ENCODE assay signal across 9 cellular contexts in the genomic region with DNA sequence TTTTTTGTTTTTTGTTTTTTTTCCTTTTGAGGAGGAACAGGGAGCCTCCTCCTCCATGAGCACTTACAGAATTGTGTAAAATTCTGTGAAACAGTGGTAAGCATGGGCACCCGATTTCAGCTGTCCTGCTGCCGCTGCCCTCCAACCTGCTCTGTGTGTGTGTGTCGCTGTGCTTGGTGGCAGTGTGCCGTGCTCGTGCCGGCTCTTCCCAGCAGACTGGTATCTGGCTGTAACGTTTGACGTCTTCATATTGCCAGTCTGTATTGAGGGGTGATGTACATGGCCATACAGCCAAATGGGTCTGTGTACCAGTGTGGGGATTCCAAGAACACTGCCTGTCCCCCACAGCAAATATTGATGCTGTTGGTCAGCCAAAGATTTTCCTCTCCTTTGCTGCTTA.
DNase-seq lines count a peak whose midpoint lies in the region; ATAC-seq and TF ChIP-seq lines count a peak whose summit lies in the region.
"Had no signal": no experiment of that assay in that cellular context is flagged by ENCODE, and none has a peak within 500 bp of the region (broad histone marks: within the 10 kb centered on the region; RNA-seq: fewer than 3 reads in every experiment).

No MANE protein-coding gene starts in this region.

- BruUV-seq in PC-3 (replicated peaks; lab: Mats Ljungman, UMichigan), result no TSS peak

- peaks cover 39% of the 10 kb centered on the region for H3K4me1 ChIP-seq in PC-3 (ENCODE audit: insufficient read depth, low read length)
- peaks cover 0 to 37% (median 14%) of the 10 kb centered on the region in 3 donors for H3K4me1 ChIP-seq in esophagus squamous epithelium
- no peaks in the 10 kb centered on the region for H3K4me1 ChIP-seq in MM.1S (ENCODE audit: low read length)

- POLR2A ChIA-PET in PC-3 (lab: Charles Lee; ENCODE audit: unreplicated experiment), result interaction anchor here (0.7 kb wide), 1 partner anchor 17 kb away, joined by 4 read pairs; no protein-coding TSS in a partner anchor

- H3K9me3 Mint-ChIP-seq in stimulated activated effector memory CD8-positive, alpha-beta T cell treated with anti-CD3 and anti-CD28 coated beads, Interleukin-12 subunit alpha, Interleukin-12 subunit beta, amount 100 ng/mL, for 72 hours, result no peaks in the 10 kb centered on the region

- peak overlapping the region; percentile 13 for H3K27ac ChIP-seq in PC-3 (ENCODE audit: low read length)
- H3K27ac ChIP-seq in esophagus squamous epithelium, result peak overlapping the region in 3 of 4 donors; percentile 64 to 82 (median 68)
- H3K27ac ChIP-seq in MM.1S (ENCODE audit: low read length), result no peak overlapping the region

- H3K4me3 Mint-ChIP-seq in stimulated activated effector memory CD8-positive, alpha-beta T cell treated with anti-CD3 and anti-CD28 coated beads, Interleukin-12 subunit alpha, Interleukin-12 subunit beta, amount 100 ng/mL, for 72 hours, result peak overlapping the region; percentile 21

- no peaks in the 10 kb centered on the region for H3K36me3 Mint-ChIP-seq in stimulated activated effector memory CD8-positive, alpha-beta T cell treated with anti-CD3 and anti-CD28 coated beads, Interleukin-12 subunit alpha, Interleukin-12 subunit beta, amount 100 ng/mL, for 72 hours

- H3K9me3 ChIP-seq in PC-3 (ENCODE audit: low read length) (no peaks in the 10 kb centered on the region), esophagus squamous epithelium (no peaks in the 10 kb centered on the region), MM.1S (replicated peaks; ENCODE audit: insufficient read depth, low read length) (no peaks in the 10 kb centered on the region)

- H4K20me1 ChIP-seq in PC-3 (ENCODE audit: low read length) (no peaks in the 10 kb centered on the region), MM.1S (ENCODE audit: insufficient read depth, low read length) (no peaks in the 10 kb centered on the region)

- no peak for TF ChIP-seq POLR2A in esophagus squamous epithelium (IDR thresholded peaks at IDR 0.05)

- H3K79me2 ChIP-seq in PC-3 (ENCODE audit: low read length), result no peaks in the 10 kb centered on the region
- H3K79me2 ChIP-seq in MM.1S (ENCODE audit: low read length), result no peaks in the 10 kb centered on the region

- peak; percentile 11 for ATAC-seq in GM18870 (IDR thresholded peaks at IDR 0.05; ENCODE audit: unreplicated experiment)
- no peak for ATAC-seq in PC-3
- ATAC-seq in stimulated activated effector memory CD8-positive, alpha-beta T cell treated with anti-CD3 and anti-CD28 coated beads, Interleukin-12 subunit alpha, Interleukin-12 subunit beta, amount 100 ng/mL, for 72 hours, result no peak

- no peaks in the 10 kb centered on the region for H3F3A ChIP-seq in PC-3 (ENCODE audit: low read length, unreplicated experiment)
- H3F3A ChIP-seq in MM.1S (ENCODE audit: insufficient read depth, low read length), result no peaks in the 10 kb centered on the region

- peak overlapping the region; percentile 84 for H3K27ac Mint-ChIP-seq in stimulated activated effector memory CD8-positive, alpha-beta T cell treated with anti-CD3 and anti-CD28 coated beads, Interleukin-12 subunit alpha, Interleukin-12 subunit beta, amount 100 ng/mL, for 72 hours

- H3K27me3 ChIP-seq in PC-3 (ENCODE audit: low read length), result no peaks in the 10 kb centered on the region
- H3K27me3 ChIP-seq in esophagus squamous epithelium, result no peaks in the 10 kb centered on the region
- H3K27me3 ChIP-seq in MM.1S (replicated peaks; ENCODE audit: insufficient read depth, low read length), result no peaks in the 10 kb centered on the region

- no peak overlapping the region for H3K4me3 ChIP-seq in PC-3 (ENCODE audit: low read length)
- H3K4me3 ChIP-seq in esophagus squamous epithelium, result no peak overlapping the region
- H3K4me3 ChIP-seq in MM.1S (ENCODE audit: low read length), result no peak overlapping the region

- WGBS in esophagus squamous epithelium, 2 donors, result 71 to 94% methylated on average over 8 of the region's 8 CpGs

- H2AFZ ChIP-seq in PC-3 (ENCODE audit: low read length), result no peak overlapping the region
- H2AFZ ChIP-seq in MM.1S (ENCODE audit: low read length), result no peak overlapping the region

- TF ChIP-seq CTCF in PC-3 (conservative IDR thresholded peaks at IDR 0.05; ENCODE audit: low read depth, low read length), result no peak
- no peak for TF ChIP-seq CTCF in esophagus squamous epithelium (IDR thresholded peaks at IDR 0.05)
- no peak for TF ChIP-seq CTCF in MM.1S (IDR thresholded peaks at IDR 0.05; ENCODE audit: low read length)

- H3K4me1 Mint-ChIP-seq in stimulated activated effector memory CD8-positive, alpha-beta T cell treated with anti-CD3 and anti-CD28 coated beads, Interleukin-12 subunit alpha, Interleukin-12 subunit beta, amount 100 ng/mL, for 72 hours, result peaks cover 11% of the 10 kb centered on the region

- intact Hi-C loops in PC-3 (cut with micrococcal nuclease), result loop anchor here (5.0 kb wide), 1 partner anchor 149 kb away; no protein-coding TSS in a partner anchor
- intact Hi-C loops in esophagus squamous epithelium (cut with DNase I), result no loop called here

- H3K4me2 ChIP-seq in PC-3 (ENCODE audit: low read length), result peak overlapping the region; percentile 28; the same call in 1 of the 2 replicates
- H3K4me2 ChIP-seq in MM.1S (ENCODE audit: low read depth, low read length), result no peak overlapping the region

- CTCF ChIA-PET in PC-3 (lab: Charles Lee), result interaction anchor here (0.6 kb wide), 1 partner anchor 138 kb away, joined by 3 read pairs; no protein-coding TSS in a partner anchor

- H3K9ac ChIP-seq in PC-3 (ENCODE audit: low read length) (no peak overlapping the region), MM.1S (ENCODE audit: low read length) (no peak overlapping the region)

- H3K9me2 ChIP-seq in PC-3 (replicated peaks; ENCODE audit: low read length) (no peaks in the 10 kb centered on the region), MM.1S (replicated peaks; ENCODE audit: insufficient read depth, low read length) (no peaks in the 10 kb centered on the region)

- H3K36me3 ChIP-seq in PC-3 (ENCODE audit: low read depth, low read length) (peaks cover 23% of the 10 kb centered on the region; the same call in 1 of the 2 replicates), esophagus squamous epithelium (peaks cover 0 to 96% (median 19%) of the 10 kb centered on the region in 3 donors), MM.1S (replicated peaks; ENCODE audit: insufficient read depth, low read length) (no peaks in the 10 kb centered on the region)

- DNase-seq in PC-3 (peak; percentile 10), esophagus squamous epithelium (lab: John Stamatoyannopoulos, UW) (no peak), UCSD-AML1 (lab: John Stamatoyannopoulos, UW; ENCODE audit: unreplicated experiment) (no peak), MM.1S (no peak), NCI-H2107 treated with DMSO at 0.1 percent for 48 hours (lab: John Stamatoyannopoulos, UW; ENCODE audit: unreplicated experiment) (no peak)
- DNase-seq in stimulated activated effector memory CD8-positive, alpha-beta T cell treated with anti-CD3 and anti-CD28 coated beads, Interleukin-12 subunit alpha, Interleukin-12 subunit beta, amount 100 ng/mL, for 72 hours (ENCODE audit: low spot score in 2 of 2), result peak in 1 of 2 donors; percentile 35
- no peak for DNase-seq in effector CD4-positive, alpha-beta T cell
- DNase-seq: NCI-H526 treated with DMSO at 0.1 percent for 48 hours had no signal
